14 cellular contexts compared by ENCODE assay signal in genomic region chr5:142805339-142805738, GRCh38. TPM values are rescaled to one million over a fixed set of nuclear protein-coding genes. Genes with fewer than 3 reads are reported as not detected.
A peak's percentile ranks its signal among the peaks of the same experiment; 100 is the strongest.
DNase-seq lines count a peak whose midpoint lies in the region; ATAC-seq and TF ChIP-seq lines count a peak whose summit lies in the region.
"Had no signal": no experiment of that assay in that cellular context is flagged by ENCODE, and none has a peak within 500 bp of the region (broad histone marks: within the 10 kb centered on the region; RNA-seq: fewer than 3 reads in every experiment).

No MANE protein-coding gene starts in this region.

- intact Hi-C loops in CD14-positive monocyte (cut with micrococcal nuclease) = loop anchor here (5.0 to 10.0 kb wide), 3 partner anchors 33 to 199 kb away; partner anchors contain the start of gene ARHGAP26 (in 1 of the 2)

- POLR2A ChIA-PET in HEK293 (lab: Yijun Ruan, JAX) = no interaction called here
- POLR2A ChIA-PET in WTC11 (lab: Charles Lee) = no interaction called here

- DNase-seq in CD14-positive monocyte (ENCODE audit: low spot score) = no peak
- no peak for DNase-seq in WTC11 (ENCODE audit: low spot score)
- DNase-seq in immature natural killer cell = no peak
- no peak for DNase-seq in NCI-H69 (lab: John Stamatoyannopoulos, UW)
- DNase-seq in amniotic stem cell (lab: John Stamatoyannopoulos, UW) = no peak
- no peak for DNase-seq in activated CD4-positive, alpha-beta T cell treated with anti-CD3 and anti-CD28 coated beads, Interleukin-2, amount 50 U/mL, for 48 hours
- DNase-seq: Caco-2; CD4-positive, CD25-positive, alpha-beta regulatory T cell; GM23248; HCEC 1CT; HFFc6 had no signal

- CTCF ChIA-PET in HEK293 (lab: Yijun Ruan, JAX) (interaction anchor here (0.6 to 1.1 kb wide), 4 partner anchors 48 to 229 kb away, joined by 3 to 4 read pairs (median 3); no protein-coding TSS in a partner anchor), WTC11 (lab: Charles Lee) (interaction anchor here (0.8 kb wide), 1 partner anchor 92 kb away, joined by 3 read pairs; no protein-coding TSS in a partner anchor)

- no peaks in the 10 kb centered on the region for H3K9me3 ChIP-seq in HEK293 (ENCODE audit: control insufficient read depth, insufficient read depth, low read depth, low read length)
- H3K9me3 ChIP-seq: Caco-2 had no signal

- peaks cover 32% of the 10 kb centered on the region for H3K4me1 ChIP-seq in HEK293 (ENCODE audit: control insufficient read depth, insufficient read depth, low read length)

- peaks cover 47 to 71% of the 10 kb centered on the region in 2 donors for H3K36me3 Mint-ChIP-seq in CD14-positive monocyte
- no peaks in the 10 kb centered on the region for H3K36me3 Mint-ChIP-seq in WTC11
- no peaks in the 10 kb centered on the region for H3K36me3 Mint-ChIP-seq in immature natural killer cell

- H3K4me3 Mint-ChIP-seq in CD14-positive monocyte (no peak overlapping the region), WTC11 (no peak overlapping the region), immature natural killer cell (no peak overlapping the region)
- H3K4me3 Mint-ChIP-seq: B cell; CD4-positive, CD25-positive, alpha-beta regulatory T cell; HFFc6 had no signal

- H3K4me3 ChIP-seq in HEK293 (ENCODE audit: low read depth, low read length) = no peak overlapping the region
- H3K4me3 ChIP-seq: BLaER1 treated with 17β-estradiol and CSF1 and Interleukin-3, amounts not matched to agents 10 nM and 100 nM; GM23248 had no signal

- H3K9me3 Mint-ChIP-seq in CD14-positive monocyte = peaks cover 0 to 2% (median 0%) of the 10 kb centered on the region in 7 donors
- H3K9me3 Mint-ChIP-seq in WTC11 = no peaks in the 10 kb centered on the region
- H3K9me3 Mint-ChIP-seq in immature natural killer cell = no peaks in the 10 kb centered on the region
- H3K9me3 Mint-ChIP-seq: CD4-positive, CD25-positive, alpha-beta regulatory T cell; HFFc6 had no signal

- H3K27ac Mint-ChIP-seq in CD14-positive monocyte = peak overlapping the region; percentile 95 to 100 (median 99)
- H3K27ac Mint-ChIP-seq in WTC11 = peak overlapping the region; percentile 7; the same call in 1 of the 2 replicates
- H3K27ac Mint-ChIP-seq in immature natural killer cell = peak overlapping the region in 4 of 6 donors; percentile 4 to 75 (median 32)
- H3K27ac Mint-ChIP-seq: B cell; CD4-positive, CD25-positive, alpha-beta regulatory T cell; HFFc6 had no signal

- H3K4me1 Mint-ChIP-seq in CD14-positive monocyte (peaks cover 96% of the 10 kb centered on the region), WTC11 (peaks cover 37% of the 10 kb centered on the region), immature natural killer cell (peaks cover 72 to 92% of the 10 kb centered on the region in 2 donors)

- H3K27ac ChIP-seq in HEK293 (ENCODE audit: extremely low read depth, low read depth, low read length) = no peak overlapping the region
- H3K27ac ChIP-seq: GM23248 had no signal

- no peak for ATAC-seq in WTC11

- no peak for TF ChIP-seq CTCF in CD14-positive monocyte (IDR thresholded peaks at IDR 0.05)
- no peak for TF ChIP-seq CTCF in HEK293 (tag by site-specific recombination; IDR thresholded peaks at IDR 0.05)
- TF ChIP-seq CTCF in WTC11 (IDR thresholded peaks at IDR 0.05) = no peak

- H3K36me3 ChIP-seq in HEK293 (ENCODE audit: control insufficient read depth in 2 of 2, insufficient read depth in 1 of 2, low read length in 2 of 2) = no peaks in the 10 kb centered on the region; a peak in 1 of 3 replicates

- peaks cover 0 to 8% (median 0%) of the 10 kb centered on the region in 3 donors for H3K27me3 Mint-ChIP-seq in CD14-positive monocyte (ENCODE audit: low read depth in 3 of 3)
- H3K27me3 Mint-ChIP-seq in WTC11 (ENCODE audit: low read depth) = no peaks in the 10 kb centered on the region
- peaks cover 0 to 2% (median 2%) of the 10 kb centered on the region in 3 donors for H3K27me3 Mint-ChIP-seq in immature natural killer cell (ENCODE audit: low read depth in 3 of 3)
- H3K27me3 Mint-ChIP-seq: B cell; CD4-positive, CD25-positive, alpha-beta regulatory T cell had no signal

TF ChIP-seq in HEK293, 187 proteins besides CTCF, POLR2A, EP300 and RAD21:
- peak; percentile 98 for TF ChIP-seq ZNF140 (tag by site-specific recombination; IDR thresholded peaks at IDR 0.05)
- no peak for TF ChIP-seq ZNF473 (tag by site-specific recombination; IDR thresholded peaks at IDR 0.05)
TF ChIP-seq in HEK293: peak in this region for 1.

TF ChIP-seq in WTC11, 78 proteins besides CTCF, POLR2A, EP300 and RAD21:
- no peak for TF ChIP-seq ESRRA (CRISPR knock-in tag; IDR thresholded peaks at IDR 0.05; ENCODE audit: borderline replicate concordance)
- TF ChIP-seq NR2C2 (CRISPR knock-in tag; IDR thresholded peaks at IDR 0.05) = no peak
- TF ChIP-seq ZNF512 (CRISPR knock-in tag; IDR thresholded peaks at IDR 0.05; ENCODE audit: borderline replicate concordance) = no peak
- no peak for TF ChIP-seq MAX (CRISPR knock-in tag; IDR thresholded peaks at IDR 0.05)
- TF ChIP-seq MXD4 (CRISPR knock-in tag; IDR thresholded peaks at IDR 0.05; ENCODE audit: borderline replicate concordance) = no peak
- no peak for TF ChIP-seq GRHL2 (CRISPR knock-in tag; IDR thresholded peaks at IDR 0.05; ENCODE audit: insufficient replicate concordance, severe bottlenecking)
TF ChIP-seq in WTC11: peak in this region for 0.

RNA-seq across cellular contexts. Expression of gene ARHGAP26, which starts 35.2 kb away (rescaled TPM):
- polyA plus RNA-seq in CD14-positive monocyte (10 to 100 TPM; 26.5 to 28.7 TPM), immature natural killer cell (10 to 100 TPM; 14.5 to 43.7 (median 17.6) TPM)
- total RNA-seq in WTC11 (2021) = 19.1 to 22.3 TPM (median 21.8 TPM) in 3 replicates

Comparison
In these comparisons a context has a peak if more than half of its experiments do, and no peak if none do; other contexts are left out.
1. H3K27ac Mint-ChIP-seq: peak in every context shown above with its lines; median percentile 99 in CD14-positive monocyte; 32 in immature natural killer cell; 7 in WTC11.